Comparison of ENCODE assay signal across 11 cellular contexts in the genomic region with DNA sequence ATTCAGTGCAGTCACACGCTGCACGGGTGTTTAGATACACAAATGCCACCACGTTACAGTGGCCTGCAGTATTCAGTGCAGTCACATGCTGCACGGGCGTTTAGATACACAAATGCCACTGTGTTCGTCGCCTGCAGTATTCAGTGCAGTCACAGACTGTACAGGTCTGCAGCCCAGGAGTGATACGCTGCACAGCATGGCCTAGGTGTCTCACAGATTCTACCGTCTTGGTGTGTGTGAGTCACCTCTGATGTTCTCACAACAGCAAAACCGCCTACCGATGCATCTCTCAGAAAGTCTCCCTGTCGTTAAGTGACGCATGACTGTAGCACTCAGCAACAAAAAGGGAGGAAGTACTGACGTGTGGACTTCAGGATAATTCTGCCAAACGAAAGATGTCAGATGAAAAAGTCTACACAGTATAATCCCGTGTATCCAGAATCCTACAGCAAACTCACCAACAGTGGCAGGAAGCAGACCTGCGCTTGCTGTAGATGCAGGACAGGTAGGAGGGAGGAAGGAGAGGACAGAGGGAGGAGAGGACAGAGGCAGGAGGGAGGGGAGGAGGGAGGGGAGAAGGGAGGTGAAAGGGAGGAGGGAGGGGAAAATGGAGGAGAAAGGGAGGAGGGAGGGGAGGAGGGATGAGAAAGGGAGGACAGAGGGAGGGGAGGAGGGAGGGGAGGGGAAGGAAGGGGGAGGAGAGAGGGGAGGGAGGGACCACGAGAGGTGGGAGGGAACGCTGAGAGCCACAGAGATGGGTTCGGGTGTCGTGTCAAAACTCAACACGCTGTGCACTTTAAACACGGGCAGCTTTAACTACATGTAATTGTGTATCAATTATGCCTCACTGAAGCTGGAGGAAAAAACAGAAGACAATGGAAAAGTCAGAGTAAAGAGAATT. TPM values are rescaled to one million over a fixed set of nuclear protein-coding genes. Genes with fewer than 3 reads are reported as not detected.
A peak's percentile ranks its signal among the peaks of the same experiment; 100 is the strongest.
DNase-seq lines count a peak whose midpoint lies in the region; ATAC-seq lines count a peak whose summit lies in the region.
"Had no signal": no experiment of that assay in that cellular context is flagged by ENCODE, and none has a peak within 500 bp of the region (broad histone marks: within the 10 kb centered on the region; RNA-seq: fewer than 3 reads in every experiment).

No MANE protein-coding gene starts in this region.

- peaks cover 7% of the 10 kb centered on the region for H3K9me3 ChIP-seq in trophoblast cell (ENCODE audit: insufficient read depth, low read depth, low read length)

- H3K9ac ChIP-seq in trophoblast cell (ENCODE audit: low read length) = no peak overlapping the region

- no peaks in the 10 kb centered on the region for H3K36me3 Mint-ChIP-seq in T-helper 2 cell treated with Interferon-gamma antibody and Interleukin-4, amounts not matched to agents 5 μg/mL and 100 μg/mL, for 36 hours (ENCODE audit: low read depth)
- H3K36me3 Mint-ChIP-seq in activated naive CD8-positive, alpha-beta T cell treated with anti-CD3 and anti-CD28 coated beads, Interleukin-2, amount 50 U/mL, for 24 hours (ENCODE audit: low read depth) = peaks cover 3% of the 10 kb centered on the region

- H4K12ac ChIP-seq in trophoblast cell (ENCODE audit: low read depth, low read length) = no peak overlapping the region

- H3K4me3 ChIP-seq in trophoblast cell (ENCODE audit: low read depth, low read length) = no peak overlapping the region

- no peak overlapping the region for H3K4ac ChIP-seq in trophoblast cell (ENCODE audit: low read depth, low read length)

- H4K8ac ChIP-seq in trophoblast cell (ENCODE audit: low read depth, low read length) = no peak overlapping the region

- DNase-seq in ELR (ENCODE audit: low read depth) (peak; percentile 67), NOMO-1 (lab: John Stamatoyannopoulos, UW; ENCODE audit: unreplicated experiment in 2 of 2) (no peak), NCI-H1694 (lab: John Stamatoyannopoulos, UW) (no peak), trophoblast cell (no peak)
- DNase-seq in T-helper 2 cell treated with Interferon-gamma antibody and Interleukin-4, amounts not matched to agents 5 μg/mL and 100 μg/mL, for 36 hours (ENCODE audit: low spot score) = peak; percentile 44
- DNase-seq in activated naive CD8-positive, alpha-beta T cell treated with anti-CD3 and anti-CD28 coated beads, Interleukin-2, amount 50 U/mL, for 24 hours = no peak
- DNase-seq in stimulated activated CD4-positive, alpha-beta T cell treated with anti-CD3 and anti-CD28 coated beads, Interleukin-12 subunit alpha, Interleukin-12 subunit beta, amount 100 ng/mL, for 4 hours = peak; percentile 38
- DNase-seq: left cardiac atrium, NCI-H187 treated with DMSO at 0.1 percent for 48 hours had no signal

- H3K27me3 ChIP-seq in trophoblast cell (ENCODE audit: insufficient read depth, low read length) = no peaks in the 10 kb centered on the region

- H2AK5ac ChIP-seq in trophoblast cell (ENCODE audit: low read length) = no peak overlapping the region

- H4K91ac ChIP-seq in trophoblast cell (ENCODE audit: low read depth, low read length) = no peak overlapping the region

- H3K4me1 ChIP-seq in trophoblast cell (ENCODE audit: control insufficient read depth in 1 of 2, insufficient read depth in 2 of 2, low read length in 2 of 2) = no peaks in the 10 kb centered on the region

- WGBS in trophoblast cell (ENCODE audit: extremely low coverage, insufficient coverage, insufficient read length) = no CpG with 5 or more reads among the region's 23 CpGs

- no peaks in the 10 kb centered on the region for H3K36me3 ChIP-seq in trophoblast cell (ENCODE audit: control insufficient read depth in 1 of 2, insufficient read depth in 2 of 2, low read length in 2 of 2)

- ATAC-seq in activated naive CD8-positive, alpha-beta T cell treated with anti-CD3 and anti-CD28 coated beads, Interleukin-2, amount 50 U/mL, for 24 hours = peak; percentile 94
- no peak for ATAC-seq in GM18861 (IDR thresholded peaks at IDR 0.05; ENCODE audit: unreplicated experiment)
- ATAC-seq: left cardiac atrium had no signal

- no peaks in the 10 kb centered on the region for H3K79me2 ChIP-seq in trophoblast cell (ENCODE audit: control insufficient read depth, insufficient read depth, low read length, poor library complexity)

- H3K18ac ChIP-seq in trophoblast cell (ENCODE audit: low read length) = no peak overlapping the region

- peak overlapping the region; percentile 76 for H3K27ac Mint-ChIP-seq in T-helper 2 cell treated with Interferon-gamma antibody and Interleukin-4, amounts not matched to agents 5 μg/mL and 100 μg/mL, for 36 hours
- no peak overlapping the region for H3K27ac Mint-ChIP-seq in activated naive CD8-positive, alpha-beta T cell treated with anti-CD3 and anti-CD28 coated beads, Interleukin-2, amount 50 U/mL, for 24 hours
- H3K27ac Mint-ChIP-seq: activated B cell treated with CpG ODN at 0.5 μM for 24 hours had no signal

- no peak overlapping the region for H2AFZ ChIP-seq in trophoblast cell (ENCODE audit: insufficient read depth, low read length, poor library complexity)

- H3K23ac ChIP-seq in trophoblast cell (ENCODE audit: low read length) = no peak overlapping the region

- H2BK12ac ChIP-seq in trophoblast cell (ENCODE audit: low read length) = no peak overlapping the region

- peak overlapping the region; percentile 53 for H3K4me3 Mint-ChIP-seq in T-helper 2 cell treated with Interferon-gamma antibody and Interleukin-4, amounts not matched to agents 5 μg/mL and 100 μg/mL, for 36 hours
- H3K4me3 Mint-ChIP-seq in activated naive CD8-positive, alpha-beta T cell treated with anti-CD3 and anti-CD28 coated beads, Interleukin-2, amount 50 U/mL, for 24 hours = no peak overlapping the region
- H3K4me3 Mint-ChIP-seq: activated B cell treated with CpG ODN at 0.5 μM for 24 hours had no signal

- no peak overlapping the region for H3K14ac ChIP-seq in trophoblast cell (ENCODE audit: low read length)

- peaks cover 14% of the 10 kb centered on the region for H3K9me3 Mint-ChIP-seq in T-helper 2 cell treated with Interferon-gamma antibody and Interleukin-4, amounts not matched to agents 5 μg/mL and 100 μg/mL, for 36 hours
- H3K9me3 Mint-ChIP-seq in activated naive CD8-positive, alpha-beta T cell treated with anti-CD3 and anti-CD28 coated beads, Interleukin-2, amount 50 U/mL, for 24 hours = peaks cover 19% of the 10 kb centered on the region

- H3K27ac ChIP-seq in trophoblast cell (ENCODE audit: low read depth, low read length) = no peak overlapping the region

- H3K27me3 Mint-ChIP-seq in T-helper 2 cell treated with Interferon-gamma antibody and Interleukin-4, amounts not matched to agents 5 μg/mL and 100 μg/mL, for 36 hours (ENCODE audit: low read depth) = peaks cover 14% of the 10 kb centered on the region
- H3K27me3 Mint-ChIP-seq in activated naive CD8-positive, alpha-beta T cell treated with anti-CD3 and anti-CD28 coated beads, Interleukin-2, amount 50 U/mL, for 24 hours = peaks cover 12% of the 10 kb centered on the region

- H2BK120ac ChIP-seq in trophoblast cell (ENCODE audit: insufficient read depth, low read length, poor library complexity) = no peak overlapping the region

- H3K4me2 ChIP-seq in trophoblast cell (ENCODE audit: low read length) = no peak overlapping the region

- H3K79me1 ChIP-seq in trophoblast cell (ENCODE audit: low read length) = no peaks in the 10 kb centered on the region

- H3K4me1 Mint-ChIP-seq in T-helper 2 cell treated with Interferon-gamma antibody and Interleukin-4, amounts not matched to agents 5 μg/mL and 100 μg/mL, for 36 hours (ENCODE audit: low read depth) = peaks cover 2% of the 10 kb centered on the region
- peaks cover 5% of the 10 kb centered on the region for H3K4me1 Mint-ChIP-seq in activated naive CD8-positive, alpha-beta T cell treated with anti-CD3 and anti-CD28 coated beads, Interleukin-2, amount 50 U/mL, for 24 hours
- H3K4me1 Mint-ChIP-seq: activated B cell treated with CpG ODN at 0.5 μM for 24 hours had no signal

- H2BK5ac ChIP-seq in trophoblast cell (ENCODE audit: low read depth, low read length, poor library complexity) = no peak overlapping the region

RNA-seq across cellular contexts. Expression of gene PCBP3, which starts 36.3 kb away (rescaled TPM):
- polyA plus RNA-seq in trophoblast cell (2013) = 1.2 and 1.3 TPM in 2 replicates

Comparison
In these comparisons a context has a peak if more than half of its experiments do, and no peak if none do; other contexts are left out.
1. DNase-seq: peak in ELR (single experiment), T-helper 2 cell treated with Interferon-gamma antibody and Interleukin-4, amounts not matched to agents 5 μg/mL and 100 μg/mL, for 36 hours (single experiment) and stimulated activated CD4-positive, alpha-beta T cell treated with anti-CD3 and anti-CD28 coated beads, Interleukin-12 subunit alpha, Interleukin-12 subunit beta, amount 100 ng/mL, for 4 hours (single experiment); none in activated naive CD8-positive, alpha-beta T cell treated with anti-CD3 and anti-CD28 coated beads, Interleukin-2, amount 50 U/mL, for 24 hours (single experiment), NOMO-1 (0 of 2), NCI-H1694 (single experiment) and trophoblast cell (0 of 2).